8 cellular contexts compared by ENCODE assay signal in genomic region chr4:76148142-76148849, GRCh38. TPM values are rescaled to one million over a fixed set of nuclear protein-coding genes. Genes with fewer than 3 reads are reported as not detected.
DNase-seq lines count a peak whose midpoint lies in the region; ATAC-seq, FAIRE-seq and TF ChIP-seq lines count a peak whose summit lies in the region.

A gene with protein sequence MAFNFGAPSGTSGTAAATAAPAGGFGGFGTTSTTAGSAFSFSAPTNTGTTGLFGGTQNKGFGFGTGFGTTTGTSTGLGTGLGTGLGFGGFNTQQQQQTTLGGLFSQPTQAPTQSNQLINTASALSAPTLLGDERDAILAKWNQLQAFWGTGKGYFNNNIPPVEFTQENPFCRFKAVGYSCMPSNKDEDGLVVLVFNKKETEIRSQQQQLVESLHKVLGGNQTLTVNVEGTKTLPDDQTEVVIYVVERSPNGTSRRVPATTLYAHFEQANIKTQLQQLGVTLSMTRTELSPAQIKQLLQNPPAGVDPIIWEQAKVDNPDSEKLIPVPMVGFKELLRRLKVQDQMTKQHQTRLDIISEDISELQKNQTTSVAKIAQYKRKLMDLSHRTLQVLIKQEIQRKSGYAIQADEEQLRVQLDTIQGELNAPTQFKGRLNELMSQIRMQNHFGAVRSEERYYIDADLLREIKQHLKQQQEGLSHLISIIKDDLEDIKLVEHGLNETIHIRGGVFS (minus strand): TSS chr4:76148397. CDS start chr4:76148374, 23 bp downstream.

- TF ChIP-seq CTCF in 22Rv1 (IDR thresholded peaks at IDR 0.05) (no peak), body of pancreas (IDR thresholded peaks at IDR 0.05) (peak in 1 of 7 experiments; percentile 6)

- intact Hi-C loops in body of pancreas (cut with DNase I): no loop called here
- intact Hi-C loops in sciatic nerve (cut with DNase I): no loop called here

- H3K36me3 ChIP-seq in body of pancreas (replicated peaks in 1 of 2; ENCODE audit: insufficient read depth in 1 of 2, low read depth in 2 of 2): no peaks in the 10 kb centered on the region

- H3K4me1 ChIP-seq in body of pancreas: peaks cover 31% of the 10 kb centered on the region

- TF ChIP-seq POLR2A in body of pancreas (IDR thresholded peaks at IDR 0.05): peak; percentile 76 to 95 (median 94)

- peak within 1 kb of the TSS; percentile 55 to 86 for H3K4me3 ChIP-seq in body of pancreas

- H3K9me3 ChIP-seq in body of pancreas: no peaks in the 10 kb centered on the region

- peak within 1 kb of the TSS; percentile 74 for H3K27ac ChIP-seq in 22Rv1
- H3K27ac ChIP-seq in body of pancreas: peak within 1 kb of the TSS; percentile 84 to 94 (median 89)

- FAIRE-seq in TTC549 (lab: Jason Lieb, UNC): peak; percentile 40

- 0 to 1% methylated on average over 29 to 46 of the region's 47 CpGs for WGBS in body of pancreas, 2 donors

- ATAC-seq in GM18520 (IDR thresholded peaks at IDR 0.05; ENCODE audit: unreplicated experiment): peak; percentile 98
- ATAC-seq in HG03064 (IDR thresholded peaks at IDR 0.05; ENCODE audit: low read depth, unreplicated experiment): peak; percentile 99
- ATAC-seq in body of pancreas: peak; percentile 99
- peak; percentile 100 for ATAC-seq in sciatic nerve

- DNase-seq in NCI-H2107 treated with DMSO at 0.1 percent for 48 hours (lab: John Stamatoyannopoulos, UW; ENCODE audit: unreplicated experiment) (peak; percentile 53), body of pancreas (peak; percentile 93 to 96 (median 94)), iPS DF 19.7 (ENCODE audit: low read depth, low spot score) (peak; percentile 86), sciatic nerve (ENCODE audit: low spot score) (peak; percentile 95)

- no peaks in the 10 kb centered on the region for H3K27me3 ChIP-seq in body of pancreas

RNA-seq across cellular contexts. Expression of the gene that starts here (rescaled TPM):
- 10 to 100 TPM; 13.7 to 33.3 TPM for total RNA-seq in body of pancreas
- total RNA-seq in sciatic nerve: 50.8 TPM

Comparison
In these comparisons a context has a peak if more than half of its experiments do, and no peak if none do; other contexts are left out.
1. Peak in every context shown above with its lines: DNase-seq, ATAC-seq, H3K4me3 ChIP-seq and H3K27ac ChIP-seq.